In the genomic region with DNA sequence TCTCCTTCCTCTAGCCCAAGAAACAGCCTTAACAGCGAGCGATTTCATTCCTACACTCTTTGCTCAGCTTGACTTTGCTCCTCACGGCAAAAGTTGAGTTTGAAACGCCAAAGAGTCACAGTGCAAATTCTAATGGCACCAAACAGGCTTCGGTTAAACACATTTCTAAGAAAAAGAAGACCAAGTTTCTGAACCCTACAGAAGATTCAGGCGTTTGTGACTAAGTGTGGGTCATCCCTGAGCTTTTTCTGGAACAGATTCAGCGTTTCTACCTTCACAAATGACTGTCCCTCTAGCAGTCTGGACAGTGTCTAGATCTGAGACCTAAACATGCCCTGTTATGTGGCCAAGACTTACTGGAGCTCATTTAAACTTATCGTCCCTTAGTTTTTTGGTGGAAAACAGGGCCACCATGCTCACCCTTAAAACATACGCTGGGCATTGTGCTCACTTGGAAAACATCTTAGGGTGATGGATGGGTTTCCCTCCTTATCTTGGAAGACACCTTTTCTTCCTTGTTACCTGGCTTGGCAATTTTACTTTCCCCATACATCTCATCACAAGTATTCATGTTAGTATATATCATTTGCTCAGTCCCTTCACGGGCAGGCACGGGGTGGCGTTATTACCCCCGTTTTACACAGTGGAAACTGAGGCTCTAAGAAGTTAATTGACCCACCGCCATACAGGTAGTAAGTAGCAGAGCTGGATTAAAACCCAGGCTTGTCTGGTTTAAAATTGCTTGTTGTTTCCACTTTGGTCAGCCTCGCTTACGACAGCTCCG, we compare ENCODE assay signal across 8 cellular contexts. TPM values are rescaled to one million over a fixed set of nuclear protein-coding genes. Genes with fewer than 3 reads are reported as not detected.
A peak's percentile ranks its signal among the peaks of the same experiment; 100 is the strongest.
DNase-seq lines count a peak whose midpoint lies in the region; ATAC-seq, FAIRE-seq and TF ChIP-seq lines count a peak whose summit lies in the region.

No MANE protein-coding gene starts in this region.

- H3K9me3 ChIP-seq in kidney (ENCODE audit: control insufficient read depth in 1 of 2, low read length in 2 of 2) (no peaks in the 10 kb centered on the region), stomach smooth muscle (ENCODE audit: control insufficient read depth in 2 of 2, low read length in 2 of 2) (no peaks in the 10 kb centered on the region)

- no peaks in the 10 kb centered on the region for H3K27me3 ChIP-seq in stomach smooth muscle (ENCODE audit: control insufficient read depth in 1 of 2, insufficient read depth in 2 of 2, low read length in 2 of 2)

- FAIRE-seq in kidney (lab: Jason Lieb, UNC), result no peak
- FAIRE-seq in GM19239 (lab: Jason Lieb, UNC), result no peak

- H3K9me3 Mint-ChIP-seq in activated CD4-positive, alpha-beta T cell treated with anti-CD3 and anti-CD28 coated beads, Interleukin-2, amount 10 ng/mL, durations not matched to agents 7 days and 5 days, result no peaks in the 10 kb centered on the region

- TF ChIP-seq CTCF in kidney (IDR thresholded peaks at IDR 0.05; ENCODE audit: borderline replicate concordance, extremely low read depth, insufficient read depth), result no peak

- peak overlapping the region; percentile 60 to 89 for H3K4me3 ChIP-seq in kidney (ENCODE audit: low read length in 2 of 2)
- peak overlapping the region; percentile 87 to 94 for H3K4me3 ChIP-seq in stomach smooth muscle (ENCODE audit: low read length in 2 of 2)

- peak overlapping the region; percentile 82 for H3K4me3 Mint-ChIP-seq in activated CD4-positive, alpha-beta T cell treated with anti-CD3 and anti-CD28 coated beads, Interleukin-2, amount 10 ng/mL, durations not matched to agents 7 days and 5 days

- H3K4me1 Mint-ChIP-seq in activated CD4-positive, alpha-beta T cell treated with anti-CD3 and anti-CD28 coated beads, Interleukin-2, amount 10 ng/mL, durations not matched to agents 7 days and 5 days, result peaks cover 19% of the 10 kb centered on the region

- no peak overlapping the region for H3K27ac Mint-ChIP-seq in activated CD4-positive, alpha-beta T cell treated with anti-CD3 and anti-CD28 coated beads, Interleukin-2, amount 10 ng/mL, durations not matched to agents 7 days and 5 days

- no peak for ATAC-seq in GM21528 (IDR thresholded peaks at IDR 0.05; ENCODE audit: low FRiP score, unreplicated experiment)

- H3K36me3 ChIP-seq in kidney (ENCODE audit: control insufficient read depth in 1 of 2, insufficient read depth in 2 of 2, low read length in 2 of 2) (no peaks in the 10 kb centered on the region), stomach smooth muscle (ENCODE audit: control insufficient read depth in 2 of 2, insufficient read depth in 2 of 2, low read length in 2 of 2) (no peaks in the 10 kb centered on the region)

- H3K36me3 Mint-ChIP-seq in activated CD4-positive, alpha-beta T cell treated with anti-CD3 and anti-CD28 coated beads, Interleukin-2, amount 10 ng/mL, durations not matched to agents 7 days and 5 days (ENCODE audit: low read depth), result no peaks in the 10 kb centered on the region

- DNase-seq in activated CD4-positive, alpha-beta T cell treated with anti-CD3 and anti-CD28 coated beads, Interleukin-2, amount 10 ng/mL, durations not matched to agents 7 days and 5 days, result no peak
- DNase-seq in activated CD4-positive, alpha-beta T cell treated with anti-CD3 and anti-CD28 coated beads for 48 hours, result no peak
- DNase-seq in kidney (no peak), GM19239 (ENCODE audit: insufficient read length, low spot score) (no peak), SIG-M5 treated with dmso at 0.1 percent for 504 hours (lab: John Stamatoyannopoulos, UW; ENCODE audit: unreplicated experiment) (no peak)

- POLR2A ChIA-PET in activated CD4-positive, alpha-beta T cell treated with anti-CD3 and anti-CD28 coated beads, Interleukin-2, amount 10 ng/mL, durations not matched to agents 7 days and 5 days (lab: Charles Lee), result no interaction called here

- H3K9ac ChIP-seq in kidney (ENCODE audit: low read length in 2 of 2), result peak overlapping the region; percentile 64 to 83
- peak overlapping the region; percentile 83 to 88 for H3K9ac ChIP-seq in stomach smooth muscle (ENCODE audit: low read length in 2 of 2)

- H3K27me3 Mint-ChIP-seq in activated CD4-positive, alpha-beta T cell treated with anti-CD3 and anti-CD28 coated beads, Interleukin-2, amount 10 ng/mL, durations not matched to agents 7 days and 5 days, result peaks cover 40% of the 10 kb centered on the region

- peak overlapping the region; percentile 87 for H3K27ac ChIP-seq in angular gyrus (ENCODE audit: low read depth, low read length)
- peak overlapping the region; percentile 58 to 73 for H3K27ac ChIP-seq in kidney (ENCODE audit: low read depth in 2 of 2, low read length in 2 of 2)
- peak overlapping the region; percentile 73 for H3K27ac ChIP-seq in stomach smooth muscle (ENCODE audit: low read length)

- CTCF ChIA-PET in activated CD4-positive, alpha-beta T cell treated with anti-CD3 and anti-CD28 coated beads, Interleukin-2, amount 10 ng/mL, durations not matched to agents 7 days and 5 days (lab: Charles Lee), result interaction anchor here (0.6 to 0.9 kb wide), 2 partner anchors 33 to 361 kb away, joined by 3 read pairs; no protein-coding TSS in a partner anchor

- H3K4me1 ChIP-seq in kidney (ENCODE audit: control insufficient read depth in 1 of 2, insufficient read depth in 1 of 2, low read depth in 1 of 2, low read length in 2 of 2) (peaks cover 21 to 31% of the 10 kb centered on the region in 2 donors), stomach smooth muscle (ENCODE audit: control insufficient read depth, insufficient read depth, low read length) (peaks cover 47% of the 10 kb centered on the region)

- intact Hi-C loops in kidney (cut with DNase I), result no loop called here

RNA-seq across cellular contexts. Expression of a gene that starts 1.0 kb away (rescaled TPM):
- 1 to 10 TPM; 2.0 to 2.4 TPM for total RNA-seq in activated CD4-positive, alpha-beta T cell treated with anti-CD3 and anti-CD28 coated beads, Interleukin-2, amount 10 ng/mL, durations not matched to agents 7 days and 5 days
- 45.3 TPM for total RNA-seq in kidney
- 15.4 TPM for polyA plus RNA-seq in kidney (ENCODE audit: insufficient read depth, low read depth, low replicate concordance)

Comparison
In these comparisons a context has a peak if more than half of its experiments do, and no peak if none do; other contexts are left out.
1. RNA of a gene that starts 1.0 kb away (total RNA-seq): 45.3 TPM in kidney (single experiment); 2.0 to 2.4 TPM in activated CD4-positive, alpha-beta T cell treated with anti-CD3 and anti-CD28 coated beads, Interleukin-2, amount 10 ng/mL, durations not matched to agents 7 days and 5 days; every median in the first group is over 10 times any median in the second.
2. Peak in every context shown above with its lines, with median percentiles within 50 percentile points of each other: H3K27ac ChIP-seq.